19 cellular contexts compared by ENCODE assay signal in the genomic region with DNA sequence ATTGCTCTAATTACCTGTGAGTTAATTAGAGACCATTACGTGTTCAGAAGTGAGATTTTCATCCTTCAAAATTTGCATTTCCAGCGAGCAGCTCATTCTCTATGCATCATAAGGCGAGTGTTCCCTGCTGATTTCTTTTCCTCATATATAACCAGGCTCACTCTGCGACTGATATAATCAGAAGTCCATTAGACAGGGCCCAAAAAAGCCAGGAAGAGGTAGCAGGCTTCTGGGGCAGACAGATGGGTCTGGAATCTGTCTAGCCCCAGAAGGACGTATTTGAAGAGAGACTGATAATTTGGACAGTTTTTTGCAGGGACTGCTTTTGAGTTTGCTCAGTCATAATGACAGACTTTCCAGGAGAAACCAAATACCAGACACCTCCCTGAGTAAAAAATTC.
DNase-seq lines count a peak whose midpoint lies in the region; ATAC-seq and TF ChIP-seq lines count a peak whose summit lies in the region.
"Had no signal": no experiment of that assay in that cellular context is flagged by ENCODE, and none has a peak within 500 bp of the region (broad histone marks: within the 10 kb centered on the region; RNA-seq: fewer than 3 reads in every experiment).

No MANE protein-coding gene starts in this region.

- no peak overlapping the region for H4K8ac ChIP-seq in trophoblast cell (ENCODE audit: low read depth, low read length)

- no peak overlapping the region; the same call in 1 of the 2 replicates for H3K4me3 ChIP-seq in Karpas-422 (ENCODE audit: low read length)
- H3K4me3 ChIP-seq in OCI-LY3 (ENCODE audit: low read length): no peak overlapping the region
- H3K4me3 ChIP-seq in SK-N-SH (ENCODE audit: low read depth in 2 of 2, low read length in 1 of 2): no peak overlapping the region
- no peak overlapping the region for H3K4me3 ChIP-seq in trophoblast cell (ENCODE audit: low read depth, low read length)
- H3K4me3 ChIP-seq: BLaER1 treated with 17β-estradiol and CSF1 and Interleukin-3, amounts not matched to agents 10 nM and 100 nM; GM12878 had no signal

- no peaks in the 10 kb centered on the region for H3K9me3 ChIP-seq in Karpas-422 (ENCODE audit: low read length)
- 0 out of 2 replicates have a peak, but pooled peaks cover 3% of the 10 kb centered on the region for H3K9me3 ChIP-seq in OCI-LY3 (ENCODE audit: insufficient read depth, low read length)
- H3K9me3 ChIP-seq in SK-N-SH: no peaks in the 10 kb centered on the region
- no peaks in the 10 kb centered on the region for H3K9me3 ChIP-seq in trophoblast cell (ENCODE audit: insufficient read depth, low read depth, low read length)
- no peaks in the 10 kb centered on the region for H3K9me3 ChIP-seq in T-helper 17 cell (ENCODE audit: control insufficient read depth, low read length, poor library complexity, severe bottlenecking)
- H3K9me3 ChIP-seq: Caco-2 had no signal

- H3K4me1 ChIP-seq in Karpas-422 (ENCODE audit: low read length) (peaks cover 15% of the 10 kb centered on the region), OCI-LY3 (ENCODE audit: low read length) (peaks cover 34% of the 10 kb centered on the region), SK-N-SH (ENCODE audit: control insufficient read depth in 1 of 2, insufficient read depth in 2 of 2, low read depth in 1 of 2, low read length in 1 of 2) (peaks cover 0 to 21% of the 10 kb centered on the region in 2 experiments; a peak in 2 of 4 replicates), trophoblast cell (ENCODE audit: control insufficient read depth in 1 of 2, insufficient read depth in 2 of 2, low read length in 2 of 2) (peaks cover 0 to 10% of the 10 kb centered on the region in 2 experiments)
- H3K4me1 ChIP-seq: BLaER1 treated with 17β-estradiol and CSF1 and Interleukin-3, amounts not matched to agents 10 nM and 100 nM had no signal

- H3K18ac ChIP-seq in trophoblast cell (ENCODE audit: low read length): no peak overlapping the region

- H2BK120ac ChIP-seq in trophoblast cell (ENCODE audit: insufficient read depth, low read length, poor library complexity): no peak overlapping the region

- TF ChIP-seq CTCF in OCI-LY3 (IDR thresholded peaks at IDR 0.05; ENCODE audit: low read depth, low read length): no peak
- no peak for TF ChIP-seq CTCF in SK-N-SH (IDR thresholded peaks at IDR 0.05)

- H3K9ac ChIP-seq in Karpas-422 (ENCODE audit: low read length) (no peak overlapping the region), OCI-LY3 (ENCODE audit: low read length) (no peak overlapping the region), SK-N-SH (no peak overlapping the region), trophoblast cell (ENCODE audit: low read length) (no peak overlapping the region)
- H3K9ac ChIP-seq: BLaER1 treated with 17β-estradiol and CSF1 and Interleukin-3, amounts not matched to agents 10 nM and 100 nM had no signal

- H3K79me1 ChIP-seq in trophoblast cell (ENCODE audit: low read length): peaks cover 4% of the 10 kb centered on the region

- H3K79me2 ChIP-seq in Karpas-422 (ENCODE audit: low read length) (no peaks in the 10 kb centered on the region), OCI-LY3 (ENCODE audit: low read length) (no peaks in the 10 kb centered on the region), SK-N-SH (ENCODE audit: insufficient read depth) (no peaks in the 10 kb centered on the region), trophoblast cell (ENCODE audit: control insufficient read depth, insufficient read depth, low read length, poor library complexity) (no peaks in the 10 kb centered on the region)

- POLR2A ChIA-PET in SK-N-SH (lab: Yijun Ruan, JAX): no interaction called here

- H3K4me2 ChIP-seq in Karpas-422 (ENCODE audit: low read depth, low read length, poor library complexity, severe bottlenecking) (peak overlapping the region; percentile 31), OCI-LY3 (ENCODE audit: low read length) (peak overlapping the region; percentile 58), SK-N-SH (no peak overlapping the region), trophoblast cell (ENCODE audit: low read length) (no peak overlapping the region)
- H3K4me2 ChIP-seq: BLaER1 treated with 17β-estradiol and CSF1 and Interleukin-3, amounts not matched to agents 10 nM and 100 nM had no signal

- no peak overlapping the region for H3K14ac ChIP-seq in trophoblast cell (ENCODE audit: low read length)

- H2AFZ ChIP-seq in Karpas-422 (ENCODE audit: low read length): no peak overlapping the region
- peak overlapping the region; percentile 56 for H2AFZ ChIP-seq in OCI-LY3 (ENCODE audit: low read depth, low read length)
- no peak overlapping the region for H2AFZ ChIP-seq in SK-N-SH (ENCODE audit: low read depth)
- H2AFZ ChIP-seq in trophoblast cell (ENCODE audit: insufficient read depth, low read length, poor library complexity): no peak overlapping the region

- H4K91ac ChIP-seq in trophoblast cell (ENCODE audit: low read depth, low read length): no peak overlapping the region

- no peak overlapping the region for H3K27ac Mint-ChIP-seq in T-helper 17 cell
- H3K27ac Mint-ChIP-seq: CD4-positive, alpha-beta T cell; CD8-positive, alpha-beta T cell had no signal

- H3K27me3 Mint-ChIP-seq in T-helper 17 cell: peaks cover 30% of the 10 kb centered on the region

- H4K12ac ChIP-seq in trophoblast cell (ENCODE audit: low read depth, low read length): no peak overlapping the region

- no peak overlapping the region for H3K27ac ChIP-seq in Karpas-422 (ENCODE audit: low read length)
- no peak overlapping the region; the same call in 1 of the 2 replicates for H3K27ac ChIP-seq in OCI-LY3 (ENCODE audit: low read length)
- peak overlapping the region in 1 of 2 experiments; percentile 90; a peak in 2 of 4 replicates for H3K27ac ChIP-seq in SK-N-SH (ENCODE audit: low read depth in 2 of 2, low read length in 1 of 2)
- peak overlapping the region; percentile 52 for H3K27ac ChIP-seq in trophoblast cell (ENCODE audit: low read depth, low read length)
- H3K27ac ChIP-seq: BLaER1 treated with 17β-estradiol and CSF1 and Interleukin-3, amounts not matched to agents 10 nM and 100 nM; C4-2B had no signal

- H3K36me3 Mint-ChIP-seq in T-helper 17 cell (ENCODE audit: low read depth): no peaks in the 10 kb centered on the region
- H3K36me3 Mint-ChIP-seq: CD8-positive, alpha-beta T cell had no signal

- H3K4me1 Mint-ChIP-seq in T-helper 17 cell: no peaks in the 10 kb centered on the region

- TF ChIP-seq RAD21 in SK-N-SH (IDR thresholded peaks at IDR 0.05; ENCODE audit: low read length): peak; percentile 22; the same call in 1 of the 2 replicates

- WGBS in SK-N-SH (ENCODE audit: low lambda C conversion rate): 32% methylated on average over 5 of the region's 5 CpGs
- no CpG with 5 or more reads among the region's 5 CpGs for WGBS in trophoblast cell (ENCODE audit: extremely low coverage, insufficient coverage, insufficient read length)

- no peaks in the 10 kb centered on the region for H4K20me1 ChIP-seq in Karpas-422 (ENCODE audit: insufficient read depth, low read depth, low read length)
- H4K20me1 ChIP-seq in OCI-LY3 (ENCODE audit: insufficient read depth, low read length): no peaks in the 10 kb centered on the region
- no peaks in the 10 kb centered on the region for H4K20me1 ChIP-seq in SK-N-SH (ENCODE audit: insufficient read depth)
- H4K20me1 ChIP-seq: BLaER1 treated with 17β-estradiol and CSF1 and Interleukin-3, amounts not matched to agents 10 nM and 100 nM had no signal

- no peak overlapping the region for H2BK5ac ChIP-seq in trophoblast cell (ENCODE audit: low read depth, low read length, poor library complexity)

- H3K9me2 ChIP-seq in Karpas-422 (replicated peaks; ENCODE audit: insufficient read depth, low read length) (no peaks in the 10 kb centered on the region), SK-N-SH (no peaks in the 10 kb centered on the region)

- no peaks in the 10 kb centered on the region for H3K36me3 ChIP-seq in Karpas-422 (ENCODE audit: insufficient read depth, low read length)
- no peaks in the 10 kb centered on the region for H3K36me3 ChIP-seq in OCI-LY3 (replicated peaks; ENCODE audit: low read depth, low read length)
- H3K36me3 ChIP-seq in SK-N-SH (replicated peaks in 1 of 2; ENCODE audit: control insufficient read depth in 1 of 2, insufficient read depth in 2 of 2, low read length in 1 of 2): no peaks in the 10 kb centered on the region
- no peaks in the 10 kb centered on the region for H3K36me3 ChIP-seq in trophoblast cell (ENCODE audit: control insufficient read depth in 1 of 2, insufficient read depth in 2 of 2, low read length in 2 of 2)
- H3K36me3 ChIP-seq: BLaER1 treated with 17β-estradiol and CSF1 and Interleukin-3, amounts not matched to agents 10 nM and 100 nM had no signal

- no peak overlapping the region for H2BK12ac ChIP-seq in trophoblast cell (ENCODE audit: low read length)

- no peak for ATAC-seq in T-helper 17 cell
- ATAC-seq in HG02852 (IDR thresholded peaks at IDR 0.05; ENCODE audit: unreplicated experiment): no peak
- ATAC-seq: CD8-positive, alpha-beta T cell; GM12878 had no signal

- no peak overlapping the region for H2AK5ac ChIP-seq in trophoblast cell (ENCODE audit: low read length)

- peak in 1 of 2 experiments; percentile 81; a peak in 2 of 4 replicates for TF ChIP-seq EP300 in SK-N-SH (IDR thresholded peaks at IDR 0.05; ENCODE audit: borderline replicate concordance in 1 of 2, low read depth in 1 of 2, low read length in 1 of 2)

- no peaks in the 10 kb centered on the region for H3F3A ChIP-seq in SK-N-SH (replicated peaks; ENCODE audit: insufficient read depth)

- H3K4ac ChIP-seq in trophoblast cell (ENCODE audit: low read depth, low read length): no peak overlapping the region

- H3K27me3 ChIP-seq in Karpas-422 (ENCODE audit: low read length): no peaks in the 10 kb centered on the region
- no peaks in the 10 kb centered on the region for H3K27me3 ChIP-seq in OCI-LY3 (ENCODE audit: low read depth, low read length)
- no peaks in the 10 kb centered on the region for H3K27me3 ChIP-seq in SK-N-SH (ENCODE audit: insufficient read depth)
- H3K27me3 ChIP-seq in trophoblast cell (ENCODE audit: insufficient read depth, low read length): no peaks in the 10 kb centered on the region
- H3K27me3 ChIP-seq: BLaER1 treated with 17β-estradiol and CSF1 and Interleukin-3, amounts not matched to agents 10 nM and 100 nM had no signal

- DNase-seq in Karpas-422: peak; percentile 59
- peak; percentile 69 for DNase-seq in SK-N-SH
- DNase-seq in trophoblast cell: no peak
- no peak for DNase-seq in GM19240 (ENCODE audit: insufficient read length, low spot score)
- DNase-seq in T-helper 17 cell: no peak
- DNase-seq in NCI-H187 (lab: John Stamatoyannopoulos, UW): no peak
- DNase-seq: 8988T; ACHN; Caco-2; Calu3; CD4-positive, alpha-beta T cell; CD8-positive, alpha-beta T cell; DMS79 treated with DMSO at 0.1 percent for 48 hours; GDM1 had no signal

- H3K23ac ChIP-seq in trophoblast cell (ENCODE audit: low read length): no peak overlapping the region

- no peak overlapping the region for H3K4me3 Mint-ChIP-seq in T-helper 17 cell
- H3K4me3 Mint-ChIP-seq: CD4-positive, alpha-beta T cell; CD8-positive, alpha-beta T cell had no signal

- CTCF ChIA-PET in SK-N-SH (lab: Yijun Ruan, JAX): interaction anchor here (1.1 to 1.7 kb wide), 3 partner anchors 49 to 357 kb away, joined by 4 to 6 read pairs (median 4); no protein-coding TSS in a partner anchor

TF ChIP-seq in SK-N-SH, 30 proteins besides CTCF, POLR2A, EP300 and RAD21 (continues in another document):
- TF ChIP-seq GATA2 (CRISPR knock-in tag; IDR thresholded peaks at IDR 0.05) (peak; percentile 89), RCOR1 (IDR thresholded peaks at IDR 0.05; ENCODE audit: low read length) (peak; percentile 70; the same call in 1 of the 2 replicates), TCF12 (IDR thresholded peaks at IDR 0.05) (peak; percentile 19)

Comparison
In these comparisons a context has a peak if more than half of its experiments do, and no peak if none do; other contexts are left out.
1. DNase-seq: peak in Karpas-422 (single experiment) and SK-N-SH (single experiment); none in trophoblast cell (0 of 2), GM19240 (single experiment), T-helper 17 cell (0 of 3) and NCI-H187 (0 of 2).
2. H3K4me2 ChIP-seq: peak in Karpas-422 (single experiment) and OCI-LY3 (single experiment); none in SK-N-SH (single experiment) and trophoblast cell (single experiment).